In genomic region chr17:48732688-48733629, GRCh38 we compare ENCODE assay signal across 1 cellular context.
A peak's percentile ranks its signal among the peaks of the same experiment; 100 is the strongest.
TF ChIP-seq lines count a peak whose summit lies in the region.

No MANE protein-coding gene starts in this region.

TF ChIP-seq in HepG2, 621 proteins besides CTCF, POLR2A, EP300 and RAD21 (continues in another document):
- no peak for TF ChIP-seq PCBP1 (IDR thresholded peaks at IDR 0.05; ENCODE audit: borderline replicate concordance, low read depth, low read length)
- no peak for TF ChIP-seq ZBTB46 (CRISPR knock-in tag; IDR thresholded peaks at IDR 0.05; ENCODE audit: borderline replicate concordance)
- TF ChIP-seq NCOA5 (CRISPR knock-in tag; IDR thresholded peaks at IDR 0.05) = no peak
- 0 out of 2 replicates have a peak, but pooled peaks have one; percentile 50 for TF ChIP-seq ZNF501 (CRISPR knock-in tag; IDR thresholded peaks at IDR 0.05)
- TF ChIP-seq GPBP1L1 (CRISPR knock-in tag; IDR thresholded peaks at IDR 0.05) = no peak
- 0 out of 2 replicates have a peak, but pooled peaks have one; percentile 55 for TF ChIP-seq ZBTB7B (CRISPR knock-in tag; IDR thresholded peaks at IDR 0.05)
- TF ChIP-seq ARID5B (CRISPR knock-in tag; IDR thresholded peaks at IDR 0.05) = peak; percentile 37; the same call in 1 of the 2 replicates
- TF ChIP-seq SKI (IDR thresholded peaks at IDR 0.05; ENCODE audit: partially characterized antibody) = peak; percentile 95
- peak; percentile 23; the same call in 1 of the 2 replicates for TF ChIP-seq GABPB1 (CRISPR knock-in tag; IDR thresholded peaks at IDR 0.05)
- peak; percentile 59 for TF ChIP-seq TBL1XR1 (IDR thresholded peaks at IDR 0.05; ENCODE audit: borderline replicate concordance, low read length, partially characterized antibody)
- TF ChIP-seq ZNF687 (CRISPR knock-in tag; IDR thresholded peaks at IDR 0.05) = peak; percentile 43
- TF ChIP-seq ZNF512B (CRISPR knock-in tag; IDR thresholded peaks at IDR 0.05; ENCODE audit: borderline replicate concordance) = peak; percentile 64; the same call in 1 of the 2 replicates
- no peak for TF ChIP-seq USF2 (IDR thresholded peaks at IDR 0.05; ENCODE audit: low read depth, low read length)
- no peak for TF ChIP-seq USF2 (CRISPR knock-in tag; IDR thresholded peaks at IDR 0.05; ENCODE audit: borderline replicate concordance)
- peak; percentile 36 for TF ChIP-seq RBM39 (IDR thresholded peaks at IDR 0.05; ENCODE audit: low read depth, low read length, poor library complexity, severe bottlenecking)
- TF ChIP-seq SMC3 (IDR thresholded peaks at IDR 0.05; ENCODE audit: low read length) = no peak
- TF ChIP-seq BCL6 (CRISPR knock-in tag; IDR thresholded peaks at IDR 0.05) = peak; percentile 78
- TF ChIP-seq HNF4A (CRISPR knock-in tag; IDR thresholded peaks at IDR 0.05) = peak; percentile 28; the same call in 1 of the 2 replicates
- peak; percentile 72; the same call in 1 of the 2 replicates for TF ChIP-seq MTF2 (CRISPR knock-in tag; IDR thresholded peaks at IDR 0.05; ENCODE audit: borderline replicate concordance)
- peak; percentile 73 for TF ChIP-seq RXRA (CRISPR knock-in tag; IDR thresholded peaks at IDR 0.05)
- TF ChIP-seq NCOR1 (IDR thresholded peaks at IDR 0.05; ENCODE audit: borderline replicate concordance, low read length) = peak; percentile 64; the same call in 1 of the 2 replicates
- peak; percentile 36; the same call in 1 of the 2 replicates for TF ChIP-seq CBX2 (IDR thresholded peaks at IDR 0.05; ENCODE audit: low read depth, low read length)
- no peak for TF ChIP-seq CBX2 (CRISPR knock-in tag; IDR thresholded peaks at IDR 0.05; ENCODE audit: low read depth)
- peak; percentile 47; the same call in 1 of the 2 replicates for TF ChIP-seq TCF7 (IDR thresholded peaks at IDR 0.05; ENCODE audit: low read depth)
- TF ChIP-seq SKIL (CRISPR knock-in tag; IDR thresholded peaks at IDR 0.05; ENCODE audit: borderline replicate concordance) = peak; percentile 82
- TF ChIP-seq NR2F6 (IDR thresholded peaks at IDR 0.05) = no peak
- TF ChIP-seq NR2F6 (CRISPR knock-in tag; IDR thresholded peaks at IDR 0.05) = peak; percentile 47
- TF ChIP-seq ZFP91 (CRISPR knock-in tag; IDR thresholded peaks at IDR 0.05; ENCODE audit: borderline replicate concordance) = peak; percentile 14; the same call in 1 of the 2 replicates
- 0 out of 2 replicates have a peak, but pooled peaks have one; percentile 32 for TF ChIP-seq ZBTB7A (CRISPR knock-in tag; IDR thresholded peaks at IDR 0.05)
- no peak for TF ChIP-seq IRF1 (CRISPR knock-in tag; IDR thresholded peaks at IDR 0.05; ENCODE audit: low read depth)
- TF ChIP-seq DNMT1 (CRISPR knock-in tag; IDR thresholded peaks at IDR 0.05) = no peak
